Comparison of ENCODE assay signal across 11 cellular contexts in genomic region chr1:26351591-26352337, GRCh38. TPM values are rescaled to one million over a fixed set of nuclear protein-coding genes. Genes with fewer than 3 reads are reported as not detected.
DNase-seq lines count a peak whose midpoint lies in the region; ATAC-seq, FAIRE-seq and TF ChIP-seq lines count a peak whose summit lies in the region.
"Had no signal": no experiment of that assay in that cellular context is flagged by ENCODE, and none has a peak within 500 bp of the region (broad histone marks: within the 10 kb centered on the region; RNA-seq: fewer than 3 reads in every experiment).

No MANE protein-coding gene starts in this region.

- POLR2A ChIA-PET in A549 (lab: Yijun Ruan, JAX) (interaction anchor here (0.6 kb wide), 1 partner anchor 29 kb away, joined by 3 read pairs; no protein-coding TSS in a partner anchor), PC-9 (lab: Charles Lee; ENCODE audit: unreplicated experiment) (interaction anchor here (0.7 kb wide), 4 partner anchors 18 to 400 kb away, joined by 3 to 10 read pairs (median 4); partner anchors contain the start of gene DHDDS)

- 38% methylated on average over 9 of the region's 12 CpGs for WGBS in A549 (ENCODE audit: missing lambda C conversion rate)

- H4K20me1 ChIP-seq in PC-9 (ENCODE audit: insufficient read depth), result no peaks in the 10 kb centered on the region

- H3K36me3 ChIP-seq in PC-9 (ENCODE audit: low read depth), result no peaks in the 10 kb centered on the region
- H3K36me3 ChIP-seq: heart left ventricle had no signal

- peak overlapping the region; percentile 78 to 95 for H3K27ac ChIP-seq in A549
- peak overlapping the region; percentile 99 for H3K27ac ChIP-seq in PC-9
- H3K27ac ChIP-seq: heart left ventricle had no signal

- peaks cover 22% of the 10 kb centered on the region for H3K79me2 ChIP-seq in PC-9 (ENCODE audit: low read depth)

- H3K4me1 ChIP-seq in A549, result peaks cover 61% of the 10 kb centered on the region
- peaks cover 77% of the 10 kb centered on the region for H3K4me1 ChIP-seq in PC-9 (replicated peaks; ENCODE audit: insufficient read depth)

- no peaks in the 10 kb centered on the region for H3K9me2 ChIP-seq in PC-9 (ENCODE audit: insufficient read depth)

- TF ChIP-seq RAD21 in A549 (conservative IDR thresholded peaks at IDR 0.05 in 1 of 2, IDR thresholded peaks at IDR 0.05 in 1 of 2), result no peak

- peak; percentile 46 to 61; a peak in 5 of 6 replicates for ATAC-seq in A549
- no peak for ATAC-seq in HG02623 (IDR thresholded peaks at IDR 0.05; ENCODE audit: unreplicated experiment)
- no peak for ATAC-seq in HG03432 (IDR thresholded peaks at IDR 0.05; ENCODE audit: unreplicated experiment)
- ATAC-seq: activated CD8-positive, alpha-beta T cell treated with anti-CD3 and anti-CD28 coated beads, Interleukin-2, amount 10 ng/mL, durations not matched to agents 7 days and 5 days had no signal

- no peak for TF ChIP-seq CTCF in A549 (IDR thresholded peaks at IDR 0.05)
- TF ChIP-seq CTCF in PC-9 (conservative IDR thresholded peaks at IDR 0.05), result no peak

- no peaks in the 10 kb centered on the region for H3K27me3 ChIP-seq in PC-9 (ENCODE audit: insufficient read depth, low read depth)

- intact Hi-C loops in PC-9 (cut with micrococcal nuclease; ENCODE audit: unreplicated experiment), result loop anchor here (10.0 kb wide), 1 partner anchor 513 kb away; the partner anchor contains the start of gene SFN

- TF ChIP-seq POLR2A in A549 (IDR thresholded peaks at IDR 0.05; ENCODE audit: low read length), result no peak

- H3K9me3 ChIP-seq in A549 (no peaks in the 10 kb centered on the region), PC-9 (ENCODE audit: insufficient read depth, low read depth) (no peaks in the 10 kb centered on the region)
- H3K9me3 ChIP-seq: heart left ventricle had no signal

- peak overlapping the region; percentile 64 for H3K4me2 ChIP-seq in A549
- H3K4me2 ChIP-seq in PC-9, result peak overlapping the region; percentile 73

- CTCF ChIA-PET in A549 (lab: Yijun Ruan, JAX), result interaction anchor here (1.0 to 2.3 kb wide), 3 partner anchors 12 to 66 kb away, joined by 3 to 9 read pairs (median 5); partner anchors contain the start of gene CD52
- CTCF ChIA-PET in PC-9 (lab: Charles Lee), result interaction anchor here (1.0 kb wide), 2 partner anchors 12 to 65 kb away, joined by 3 read pairs; no protein-coding TSS in a partner anchor

- BruUV-seq in PC-9 (replicated peaks; lab: Mats Ljungman, UMichigan), result no TSS peak

- peak; percentile 16 to 78 for DNase-seq in A549 (ENCODE audit: low read depth in 1 of 2, low spot score in 1 of 2)
- peak; percentile 82 to 93 for DNase-seq in PC-9
- DNase-seq in iris pigment epithelial cell (ENCODE audit: low read depth), result peak; percentile 74
- no peak for DNase-seq in activated CD8-positive, alpha-beta memory T cell treated with anti-CD3 and anti-CD28 coated beads, Interleukin-2, amount 50 U/mL, for 4 hours
- DNase-seq: activated CD8-positive, alpha-beta T cell treated with anti-CD3 and anti-CD28 coated beads, Interleukin-2, amount 10 ng/mL, durations not matched to agents 7 days and 5 days; heart left ventricle; NCI-H1436; SHP77 had no signal

- H3F3A ChIP-seq in PC-9 (ENCODE audit: insufficient read depth, low read depth), result peaks cover 29% of the 10 kb centered on the region

- no peak for FAIRE-seq in A549 (lab: Jason Lieb, UNC)
- FAIRE-seq: A204.1 had no signal

- no peak overlapping the region for H2AFZ ChIP-seq in PC-9

- no peak for TF ChIP-seq EP300 in A549 (IDR thresholded peaks at IDR 0.05)

- H3K4me3 ChIP-seq in A549 (no peak overlapping the region), PC-9 (peak overlapping the region; percentile 56; the same call in 1 of the 2 replicates)
- H3K4me3 ChIP-seq: heart left ventricle had no signal

TF ChIP-seq in A549, 52 proteins besides CTCF, POLR2A, EP300 and RAD21:
- TF ChIP-seq ZFP36 (IDR thresholded peaks at IDR 0.05; ENCODE audit: borderline replicate concordance, partially characterized antibody) (peak; percentile 54), ZSCAN20 (CRISPR knock-in tag; IDR thresholded peaks at IDR 0.05) (no peak)

RNA-seq across cellular contexts. Expression of gene CRYBG2, which starts 2.2 kb away (rescaled TPM):
- polyA plus RNA-seq in A549 (2011; rRNA removed) (0.67 and 1.1 TPM in 2 replicates), A549 (2017; fragmentation: RNase III; extraction: RNeasy Plus Mini Kit Qiagen cat#74134 plus additional on column Dnase treatment) (2.3 to 2.7 TPM (median 2.4 TPM) in 3 replicates)
- 2.0 and 2.1 TPM in 2 replicates for polyA plus RNA-seq in A549 (2012; cell fraction: cytosol; rRNA removed)
- polyA plus RNA-seq in A549 (2012; cell fraction: nucleus; rRNA removed), result 4.9 and 8.7 TPM in 2 replicates
- 2.0 and 3.8 TPM in 2 replicates for polyA minus RNA-seq in A549 (2011; rRNA and poly(A)+ RNA removed)
- total RNA-seq in PC-9 (2021), result 21.7 and 24.6 TPM in 2 replicates
- polyA plus RNA-seq: heart left ventricle had no signal

RNA-seq across cellular contexts. Expression of gene ZNF683, which starts 20.8 kb away (rescaled TPM):
- polyA plus RNA-seq in A549 (2011; rRNA removed) (not detected in 2 replicates), A549 (2017; fragmentation: RNase III; extraction: RNeasy Plus Mini Kit Qiagen cat#74134 plus additional on column Dnase treatment) (not detected in 3 replicates)
- not detected in 2 replicates for polyA plus RNA-seq in A549 (2012; cell fraction: cytosol; rRNA removed)
- polyA plus RNA-seq in A549 (2012; cell fraction: nucleus; rRNA removed), result not detected in 2 replicates
- not detected in 2 replicates for polyA minus RNA-seq in A549 (2011; rRNA and poly(A)+ RNA removed)
- total RNA-seq in PC-9 (2021), result not detected in 2 replicates

RNA-seq across cellular contexts. Expression of gene CD52, which starts 34.0 kb away (rescaled TPM):
- polyA plus RNA-seq in A549 (2011; rRNA removed) (not detected in 2 replicates), A549 (2017; fragmentation: RNase III; extraction: RNeasy Plus Mini Kit Qiagen cat#74134 plus additional on column Dnase treatment) (not detected in 3 replicates)
- polyA plus RNA-seq in A549 (2012; cell fraction: cytosol; rRNA removed), result not detected in 2 replicates
- not detected in 2 replicates for polyA plus RNA-seq in A549 (2012; cell fraction: nucleus; rRNA removed)
- polyA minus RNA-seq in A549 (2011; rRNA and poly(A)+ RNA removed), result not detected in 2 replicates
- 1.2 TPM in 1 of 2 replicates, not detected in the other for total RNA-seq in PC-9 (2021)

RNA-seq across cellular contexts. Expression of gene UBXN11, which starts 45.3 kb away (rescaled TPM):
- polyA plus RNA-seq in A549 (2011; rRNA removed) (6.8 and 7.6 TPM in 2 replicates), A549 (2017; fragmentation: RNase III; extraction: RNeasy Plus Mini Kit Qiagen cat#74134 plus additional on column Dnase treatment) (10.6 to 12.7 TPM (median 10.8 TPM) in 3 replicates)
- 17.0 and 17.5 TPM in 2 replicates for polyA plus RNA-seq in A549 (2012; cell fraction: cytosol; rRNA removed)
- polyA plus RNA-seq in A549 (2012; cell fraction: nucleus; rRNA removed), result 104 and 106 TPM in 2 replicates
- polyA minus RNA-seq in A549 (2011; rRNA and poly(A)+ RNA removed), result 8.8 and 10.3 TPM in 2 replicates
- total RNA-seq in PC-9 (2021), result 57.2 and 59.9 TPM in 2 replicates

RNA-seq across cellular contexts. Expression of gene LIN28A, which starts 58.9 kb away (rescaled TPM):
- 0.03 and 0.04 TPM in 2 replicates for polyA plus RNA-seq in A549 (2011; rRNA removed)
- not detected in 2 replicates for polyA plus RNA-seq in A549 (2012; cell fraction: cytosol; rRNA removed)
- polyA plus RNA-seq in A549 (2012; cell fraction: nucleus; rRNA removed), result 0.01 and 0.02 TPM in 2 replicates
- polyA plus RNA-seq in A549 (2017; fragmentation: RNase III; extraction: RNeasy Plus Mini Kit Qiagen cat#74134 plus additional on column Dnase treatment), result 0.03 TPM in 1 of 3 replicates, not detected in the others
- not detected in 2 replicates for polyA minus RNA-seq in A549 (2011; rRNA and poly(A)+ RNA removed)
- total RNA-seq in PC-9 (2021), result not detected in 2 replicates
- total RNA-seq: activated CD8-positive, alpha-beta T cell treated with anti-CD3 and anti-CD28 coated beads, Interleukin-2, amount 10 ng/mL, durations not matched to agents 7 days and 5 days had no signal
- polyA plus RNA-seq: heart left ventricle had no signal

Comparison
In these comparisons a context has a peak if more than half of its experiments do, and no peak if none do; other contexts are left out.
1. ATAC-seq: peak in A549 (2 of 2); none in HG02623 (single experiment) and HG03432 (single experiment).